8 cellular contexts compared by ENCODE assay signal in genomic region chr6:98835149-98836024, GRCh38. TPM values are rescaled to one million over a fixed set of nuclear protein-coding genes. Genes with fewer than 3 reads are reported as not detected.
DNase-seq lines count a peak whose midpoint lies in the region; ATAC-seq and TF ChIP-seq lines count a peak whose summit lies in the region.

No MANE protein-coding gene starts in this region.

- H3K36me3 ChIP-seq in BE2C (no peaks in the 10 kb centered on the region), mucosa of descending colon (ENCODE audit: low read depth) (no peaks in the 10 kb centered on the region)

- no peak overlapping the region for H3K23ac ChIP-seq in H9 (ENCODE audit: insufficient read length, low read depth, low read length)

- peak; percentile 7 for ATAC-seq in mucosa of descending colon
- no peak for ATAC-seq in HG03469 (IDR thresholded peaks at IDR 0.05; ENCODE audit: unreplicated experiment)
- no peak for ATAC-seq in GM21390 (IDR thresholded peaks at IDR 0.05; ENCODE audit: unreplicated experiment)

- H3K4me2 ChIP-seq in H9 (ENCODE audit: insufficient read depth, insufficient read length, low read length): peak overlapping the region; percentile 81

- no peak overlapping the region for H3K56ac ChIP-seq in H9 (ENCODE audit: insufficient read length, low read depth, low read length)

- H4K20me1 ChIP-seq in H9 (ENCODE audit: control insufficient read depth, insufficient read depth, insufficient read length): no peaks in the 10 kb centered on the region

- H3K4me1 ChIP-seq in BE2C (no peaks in the 10 kb centered on the region), H9 (ENCODE audit: insufficient read depth, low read length) (peaks cover 10% of the 10 kb centered on the region; the same call in 1 of the 2 replicates), mucosa of descending colon (ENCODE audit: low read depth) (peaks cover 50% of the 10 kb centered on the region)

- no peak overlapping the region for H3K27ac ChIP-seq in H9 (ENCODE audit: insufficient read length, low read depth, low read length)

- H3K9ac ChIP-seq in H9 (ENCODE audit: extremely low read depth, insufficient read length, low read length): no peak overlapping the region

- no peaks in the 10 kb centered on the region for H3K79me1 ChIP-seq in H9 (ENCODE audit: insufficient read depth, low read depth, low read length, poor library complexity, severe bottlenecking)

- no peak overlapping the region for H4K91ac ChIP-seq in H9 (ENCODE audit: insufficient read length, low read depth, low read length)

- no peak overlapping the region for H3K14ac ChIP-seq in H9 (ENCODE audit: insufficient read depth, low read length)

- no peak overlapping the region for H3K27ac Mint-ChIP-seq in H9

- H2BK20ac ChIP-seq in H9 (ENCODE audit: low read depth, low read length, poor library complexity, severe bottlenecking): no peak overlapping the region

- WGBS in H9 (ENCODE audit: extremely low coverage, insufficient read length, low lambda C conversion rate): no CpG with 5 or more reads among the region's 76 CpGs

- H3T11ph ChIP-seq in H9 (ENCODE audit: low read length): no peak overlapping the region

- H3K4me1 Mint-ChIP-seq in H9: peaks cover 32 to 50% of the 10 kb centered on the region in 2 experiments

- H3K4me3 Mint-ChIP-seq in H9: peak overlapping the region; percentile 51 to 80

- H3K18ac ChIP-seq in H9 (ENCODE audit: insufficient read length, low read depth, low read length): no peak overlapping the region

- H4K5ac ChIP-seq in H9 (ENCODE audit: insufficient read length, low read depth, low read length): no peak overlapping the region

- H3K27me3 Mint-ChIP-seq in H9 (ENCODE audit: low read depth): peaks cover 97% of the 10 kb centered on the region

- no peaks in the 10 kb centered on the region; a peak in 1 of 7 replicates for H3K36me3 Mint-ChIP-seq in H9 (ENCODE audit: insufficient read depth in 1 of 3, low read depth in 3 of 3)

- intact Hi-C loops in mucosa of descending colon (cut with DNase I, micrococcal nuclease): no loop called here

- H2BK12ac ChIP-seq in H9 (ENCODE audit: insufficient read length, low read depth, low read length): no peak overlapping the region

- TF ChIP-seq CTCF in BE2C (IDR thresholded peaks at IDR 0.05; ENCODE audit: low read depth, low read length): no peak
- no peak for TF ChIP-seq CTCF in H9 (conservative IDR thresholded peaks at IDR 0.05)
- no peak for TF ChIP-seq CTCF in WI38 (IDR thresholded peaks at IDR 0.05; ENCODE audit: low read depth, low read length)
- TF ChIP-seq CTCF in mucosa of descending colon (IDR thresholded peaks at IDR 0.05): no peak

- H3K4ac ChIP-seq in H9 (ENCODE audit: low read depth, low read length): no peak overlapping the region

- H2BK5ac ChIP-seq in H9 (ENCODE audit: insufficient read length, low read length): no peak overlapping the region

- DNase-seq in BE2C (peak; percentile 42), H9 (peak; percentile 73), mucosa of descending colon (peak in 1 of 3 donors; percentile 44), NCI-H510A (lab: John Stamatoyannopoulos, UW) (no peak)
- DNase-seq in central memory CD4-positive, alpha-beta T cell: no peak

- H2BK120ac ChIP-seq in H9 (ENCODE audit: low read depth, low read length, poor library complexity, severe bottlenecking): no peak overlapping the region

- no peak overlapping the region for H4K8ac ChIP-seq in H9 (replicated peaks; ENCODE audit: insufficient read length, low read depth, low read length)

- H3K9me3 Mint-ChIP-seq in H9: peaks cover 0 to 7% of the 10 kb centered on the region in 2 experiments; a peak in 3 of 5 replicates

- H3K4me3 ChIP-seq in BE2C (ENCODE audit: low read depth, low read length) (peak overlapping the region; percentile 61), WI38 (ENCODE audit: low read depth, low read length) (peak overlapping the region; percentile 55), mucosa of descending colon (no peak overlapping the region)

- no peak overlapping the region for H2AFZ ChIP-seq in H9 (ENCODE audit: low read length)

- no peak overlapping the region for H2AK5ac ChIP-seq in H9 (ENCODE audit: insufficient read length, low read length)

- peaks cover 28% of the 10 kb centered on the region for H3K23me2 ChIP-seq in H9 (ENCODE audit: insufficient read length, low read depth, low read length, poor library complexity, severe bottlenecking)

- H3K9me3 ChIP-seq in BE2C: no peaks in the 10 kb centered on the region
- no peaks in the 10 kb centered on the region for H3K9me3 ChIP-seq in H9 (ENCODE audit: control insufficient read depth, low read depth, low read length)
- H3K9me3 ChIP-seq in mucosa of descending colon: no peaks in the 10 kb centered on the region

- H2BK15ac ChIP-seq in H9 (ENCODE audit: low read depth, low read length): no peak overlapping the region

- H3K27me3 ChIP-seq in BE2C (peaks cover 90% of the 10 kb centered on the region), H9 (ENCODE audit: insufficient read depth, low read length) (peaks cover 71% of the 10 kb centered on the region)

- H3K79me2 ChIP-seq in H9 (ENCODE audit: insufficient read depth, low read length): no peaks in the 10 kb centered on the region

RNA-seq across cellular contexts. Expression of gene POU3F2, which starts 1.0 kb away (rescaled TPM):
- 0.22 TPM for polyA plus RNA-seq in BE2C (2012; ENCODE audit: insufficient read depth, insufficient read length, low read depth)
- 0.09 and 0.15 TPM in 2 replicates for total RNA-seq in H9 (2021)
- not detected for total RNA-seq in mucosa of descending colon

Comparison
In these comparisons a context has a peak if more than half of its experiments do, and no peak if none do; other contexts are left out.
1. DNase-seq: peak in BE2C (single experiment) and H9 (single experiment); none in central memory CD4-positive, alpha-beta T cell (single experiment) and NCI-H510A (single experiment).